In the genomic region with DNA sequence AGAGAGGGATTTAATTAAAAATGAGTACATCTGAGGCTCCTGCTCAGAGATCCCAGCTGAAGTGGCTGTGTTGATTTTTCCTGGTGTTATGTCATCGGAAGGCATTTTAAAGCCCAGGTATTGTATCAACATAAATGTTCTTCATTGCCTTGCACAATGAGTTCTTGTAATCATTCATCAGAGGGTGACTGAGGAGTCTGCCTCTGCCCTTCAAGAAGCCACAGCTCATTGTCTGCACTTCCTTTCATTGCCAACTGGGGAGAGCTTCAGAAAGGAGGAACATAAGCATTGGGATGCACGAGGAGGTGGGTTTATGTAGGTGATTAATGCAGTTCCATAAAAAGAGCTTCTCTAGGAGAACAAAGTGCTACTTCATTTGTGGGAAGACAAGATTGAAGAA, we compare ENCODE assay signal across 25 cellular contexts.
DNase-seq lines count a peak whose midpoint lies in the region; ATAC-seq and TF ChIP-seq lines count a peak whose summit lies in the region.
"Had no signal": no experiment of that assay in that cellular context is flagged by ENCODE, and none has a peak within 500 bp of the region (broad histone marks: within the 10 kb centered on the region; RNA-seq: fewer than 3 reads in every experiment).

No MANE protein-coding gene starts in this region.

- H3K27me3 ChIP-seq in RWPE2 (ENCODE audit: insufficient read depth, poor library complexity, severe bottlenecking) (no peaks in the 10 kb centered on the region), H7 (ENCODE audit: control insufficient read depth, insufficient read depth, low read length) (no peaks in the 10 kb centered on the region)
- H3K27me3 ChIP-seq: gastroesophageal sphincter, transverse colon had no signal

- no peaks in the 10 kb centered on the region for H3K36me3 ChIP-seq in HEK293 (ENCODE audit: control insufficient read depth in 2 of 2, insufficient read depth in 1 of 2, low read length in 2 of 2)
- H3K36me3 ChIP-seq in RWPE2 (ENCODE audit: low read depth), result no peaks in the 10 kb centered on the region
- no peaks in the 10 kb centered on the region for H3K36me3 ChIP-seq in H7 (replicated peaks; ENCODE audit: control insufficient read depth, insufficient read depth, low read length)
- H3K36me3 ChIP-seq: gastroesophageal sphincter, prostate gland, transverse colon had no signal

- DNase-seq in CD1c-positive myeloid dendritic cell (ENCODE audit: extremely low spot score), result peak; percentile 40
- DNase-seq in RWPE2 (ENCODE audit: low spot score), result no peak
- DNase-seq in glutamatergic neuron, result no peak
- DNase-seq in H7, result no peak
- no peak for DNase-seq in left lobe of liver (ENCODE audit: low spot score)
- no peak for DNase-seq in activated T-helper 1 cell treated with anti-CD3 and anti-CD28 coated beads, Interleukin-12 subunit alpha, Interleukin-12 subunit beta, Interleukin-2, Interleukin-4 antibody, amounts not matched to agents 30 ng/mL and 10 ng/mL and 1 ng/mL, durations not matched to agents 14 hours and 24 hours and 36 hours (ENCODE audit: low spot score)
- DNase-seq: activated CD4-positive, alpha-beta T cell treated with anti-CD3 and anti-CD28 coated beads, Interleukin-2, amount 10 ng/mL, durations not matched to agents 24 days and 14 days; activated naive CD4-positive, alpha-beta T cell treated with anti-CD3 and anti-CD28 coated beads, Interleukin-2, amount 10 ng/mL, durations not matched to agents 7 days and 5 days; activated T-cell treated with anti-CD3 and anti-CD28 coated beads, Interleukin-2, amount 50 U/mL, for 48 hours; amygdala; effector memory CD8-positive, alpha-beta T cell; HFFc6; NCI-H1048; NCI-H2081; T-helper 17 cell; transverse colon had no signal

- H3K27ac ChIP-seq in HEK293 (ENCODE audit: extremely low read depth, low read depth, low read length) (no peak overlapping the region), RWPE2 (ENCODE audit: poor library complexity, severe bottlenecking) (no peak overlapping the region)
- H3K27ac ChIP-seq: coronary artery, gastroesophageal sphincter, prostate gland, SK-N-MC, transverse colon had no signal

- POLR2A ChIA-PET in HEK293 (lab: Yijun Ruan, JAX), result no interaction called here

- H3K9me3 Mint-ChIP-seq in glutamatergic neuron (ENCODE audit: unreplicated experiment), result peaks cover 3% of the 10 kb centered on the region
- no peaks in the 10 kb centered on the region for H3K9me3 Mint-ChIP-seq in activated T-helper 1 cell treated with anti-CD3 and anti-CD28 coated beads, Interleukin-12 subunit alpha, Interleukin-12 subunit beta, Interleukin-2, Interleukin-4 antibody, amounts not matched to agents 30 ng/mL and 10 ng/mL and 1 ng/mL, durations not matched to agents 14 hours and 24 hours and 36 hours
- H3K9me3 Mint-ChIP-seq: activated CD4-positive, alpha-beta T cell treated with anti-CD3 and anti-CD28 coated beads, Interleukin-2, amount 10 ng/mL, durations not matched to agents 24 days and 14 days; activated naive CD4-positive, alpha-beta T cell treated with anti-CD3 and anti-CD28 coated beads, Interleukin-2, amount 10 ng/mL, durations not matched to agents 7 days and 5 days; effector memory CD8-positive, alpha-beta T cell; HFFc6 had no signal

- intact Hi-C loops in activated T-helper 1 cell treated with anti-CD3 and anti-CD28 coated beads, Interleukin-12 subunit alpha, Interleukin-12 subunit beta, Interleukin-2, Interleukin-4 antibody, amounts not matched to agents 30 ng/mL and 10 ng/mL and 1 ng/mL, durations not matched to agents 14 hours and 24 hours and 36 hours (cut with micrococcal nuclease), result no loop called here

- TF ChIP-seq CTCF in HEK293 (tag by site-specific recombination; IDR thresholded peaks at IDR 0.05), result no peak
- TF ChIP-seq CTCF in RWPE2 (IDR thresholded peaks at IDR 0.05; ENCODE audit: poor library complexity, severe bottlenecking), result no peak
- TF ChIP-seq CTCF in glutamatergic neuron (IDR thresholded peaks at IDR 0.05; ENCODE audit: partially characterized antibody, unreplicated experiment), result no peak

- H3K4me3 Mint-ChIP-seq in glutamatergic neuron (ENCODE audit: unreplicated experiment), result peak overlapping the region; percentile 35
- no peak overlapping the region for H3K4me3 Mint-ChIP-seq in activated T-helper 1 cell treated with anti-CD3 and anti-CD28 coated beads, Interleukin-12 subunit alpha, Interleukin-12 subunit beta, Interleukin-2, Interleukin-4 antibody, amounts not matched to agents 30 ng/mL and 10 ng/mL and 1 ng/mL, durations not matched to agents 14 hours and 24 hours and 36 hours
- H3K4me3 Mint-ChIP-seq: activated CD4-positive, alpha-beta T cell treated with anti-CD3 and anti-CD28 coated beads, Interleukin-2, amount 10 ng/mL, durations not matched to agents 24 days and 14 days; activated naive CD4-positive, alpha-beta T cell treated with anti-CD3 and anti-CD28 coated beads, Interleukin-2, amount 10 ng/mL, durations not matched to agents 7 days and 5 days; CD14-positive monocyte; effector memory CD8-positive, alpha-beta T cell; HFFc6; T-helper 17 cell had no signal

- peak overlapping the region; percentile 80 for H3K27ac Mint-ChIP-seq in glutamatergic neuron (ENCODE audit: unreplicated experiment)
- H3K27ac Mint-ChIP-seq in activated T-helper 1 cell treated with anti-CD3 and anti-CD28 coated beads, Interleukin-12 subunit alpha, Interleukin-12 subunit beta, Interleukin-2, Interleukin-4 antibody, amounts not matched to agents 30 ng/mL and 10 ng/mL and 1 ng/mL, durations not matched to agents 14 hours and 24 hours and 36 hours, result no peak overlapping the region
- H3K27ac Mint-ChIP-seq: activated CD4-positive, alpha-beta T cell treated with anti-CD3 and anti-CD28 coated beads, Interleukin-2, amount 10 ng/mL, durations not matched to agents 24 days and 14 days; activated naive CD4-positive, alpha-beta T cell treated with anti-CD3 and anti-CD28 coated beads, Interleukin-2, amount 10 ng/mL, durations not matched to agents 7 days and 5 days; effector memory CD8-positive, alpha-beta T cell; HFFc6; T-helper 17 cell had no signal

- H3K9me3 ChIP-seq in HEK293 (ENCODE audit: control insufficient read depth, insufficient read depth, low read depth, low read length) (no peaks in the 10 kb centered on the region), RWPE2 (ENCODE audit: severe bottlenecking) (peaks cover 2% of the 10 kb centered on the region)
- H3K9me3 ChIP-seq: gastroesophageal sphincter, prostate gland, transverse colon had no signal

- ATAC-seq in RWPE2 (ENCODE audit: low read depth) (peak; percentile 44; the same call in 2 of the 3 replicates), HG03442 (IDR thresholded peaks at IDR 0.05; ENCODE audit: unreplicated experiment) (no peak), left lobe of liver (no peak)
- ATAC-seq: effector memory CD8-positive, alpha-beta T cell; gastroesophageal sphincter; K562; T-helper 17 cell had no signal

- H3K4me3 ChIP-seq in HEK293 (ENCODE audit: low read depth, low read length), result no peak overlapping the region
- no peak overlapping the region for H3K4me3 ChIP-seq in RWPE2 (ENCODE audit: severe bottlenecking)
- no peak overlapping the region for H3K4me3 ChIP-seq in H7 (ENCODE audit: insufficient read depth, low read depth, low read length)
- H3K4me3 ChIP-seq: coronary artery, gastroesophageal sphincter, K562, lung, prostate gland, SK-N-MC, transverse colon had no signal

- peaks cover 25% of the 10 kb centered on the region for H3K4me1 Mint-ChIP-seq in glutamatergic neuron (ENCODE audit: low read depth, unreplicated experiment)
- no peaks in the 10 kb centered on the region for H3K4me1 Mint-ChIP-seq in activated T-helper 1 cell treated with anti-CD3 and anti-CD28 coated beads, Interleukin-12 subunit alpha, Interleukin-12 subunit beta, Interleukin-2, Interleukin-4 antibody, amounts not matched to agents 30 ng/mL and 10 ng/mL and 1 ng/mL, durations not matched to agents 14 hours and 24 hours and 36 hours (ENCODE audit: low read depth)
- H3K4me1 Mint-ChIP-seq: activated CD4-positive, alpha-beta T cell treated with anti-CD3 and anti-CD28 coated beads, Interleukin-2, amount 10 ng/mL, durations not matched to agents 24 days and 14 days; activated naive CD4-positive, alpha-beta T cell treated with anti-CD3 and anti-CD28 coated beads, Interleukin-2, amount 10 ng/mL, durations not matched to agents 7 days and 5 days had no signal

- peaks cover 3% of the 10 kb centered on the region for H3K27me3 Mint-ChIP-seq in glutamatergic neuron (ENCODE audit: unreplicated experiment)
- no peaks in the 10 kb centered on the region for H3K27me3 Mint-ChIP-seq in activated T-helper 1 cell treated with anti-CD3 and anti-CD28 coated beads, Interleukin-12 subunit alpha, Interleukin-12 subunit beta, Interleukin-2, Interleukin-4 antibody, amounts not matched to agents 30 ng/mL and 10 ng/mL and 1 ng/mL, durations not matched to agents 14 hours and 24 hours and 36 hours (ENCODE audit: insufficient read depth)
- H3K27me3 Mint-ChIP-seq: activated CD4-positive, alpha-beta T cell treated with anti-CD3 and anti-CD28 coated beads, Interleukin-2, amount 10 ng/mL, durations not matched to agents 24 days and 14 days; activated naive CD4-positive, alpha-beta T cell treated with anti-CD3 and anti-CD28 coated beads, Interleukin-2, amount 10 ng/mL, durations not matched to agents 7 days and 5 days; effector memory CD8-positive, alpha-beta T cell; T-helper 17 cell had no signal

- no peaks in the 10 kb centered on the region for H3K4me1 ChIP-seq in HEK293 (ENCODE audit: control insufficient read depth, insufficient read depth, low read length)
- H3K4me1 ChIP-seq in RWPE2 (ENCODE audit: insufficient read depth, poor library complexity, severe bottlenecking), result no peaks in the 10 kb centered on the region
- H3K4me1 ChIP-seq: gastroesophageal sphincter, prostate gland, transverse colon had no signal

- CTCF ChIA-PET in HEK293 (lab: Yijun Ruan, JAX), result interaction anchor here (1.1 to 1.2 kb wide), 3 partner anchors 9 to 426 kb away, joined by 3 to 4 read pairs (median 4); no protein-coding TSS in a partner anchor

- H3K36me3 Mint-ChIP-seq in glutamatergic neuron (ENCODE audit: unreplicated experiment), result no peaks in the 10 kb centered on the region
- H3K36me3 Mint-ChIP-seq in activated T-helper 1 cell treated with anti-CD3 and anti-CD28 coated beads, Interleukin-12 subunit alpha, Interleukin-12 subunit beta, Interleukin-2, Interleukin-4 antibody, amounts not matched to agents 30 ng/mL and 10 ng/mL and 1 ng/mL, durations not matched to agents 14 hours and 24 hours and 36 hours (ENCODE audit: low read depth), result no peaks in the 10 kb centered on the region
- H3K36me3 Mint-ChIP-seq: activated naive CD4-positive, alpha-beta T cell treated with anti-CD3 and anti-CD28 coated beads, Interleukin-2, amount 10 ng/mL, durations not matched to agents 7 days and 5 days had no signal

TF ChIP-seq in HEK293, 187 proteins besides CTCF, POLR2A, EP300 and RAD21:
- TF ChIP-seq ZNF837 (tag by site-specific recombination; IDR thresholded peaks at IDR 0.05) (no peak), ZNF596 (tag by site-specific recombination; IDR thresholded peaks at IDR 0.05) (0 out of 2 replicates have a peak, but pooled peaks have one; percentile 47)
TF ChIP-seq in HEK293: peak in this region for 1.
